8 cellular contexts compared by ENCODE assay signal in the genomic region with DNA sequence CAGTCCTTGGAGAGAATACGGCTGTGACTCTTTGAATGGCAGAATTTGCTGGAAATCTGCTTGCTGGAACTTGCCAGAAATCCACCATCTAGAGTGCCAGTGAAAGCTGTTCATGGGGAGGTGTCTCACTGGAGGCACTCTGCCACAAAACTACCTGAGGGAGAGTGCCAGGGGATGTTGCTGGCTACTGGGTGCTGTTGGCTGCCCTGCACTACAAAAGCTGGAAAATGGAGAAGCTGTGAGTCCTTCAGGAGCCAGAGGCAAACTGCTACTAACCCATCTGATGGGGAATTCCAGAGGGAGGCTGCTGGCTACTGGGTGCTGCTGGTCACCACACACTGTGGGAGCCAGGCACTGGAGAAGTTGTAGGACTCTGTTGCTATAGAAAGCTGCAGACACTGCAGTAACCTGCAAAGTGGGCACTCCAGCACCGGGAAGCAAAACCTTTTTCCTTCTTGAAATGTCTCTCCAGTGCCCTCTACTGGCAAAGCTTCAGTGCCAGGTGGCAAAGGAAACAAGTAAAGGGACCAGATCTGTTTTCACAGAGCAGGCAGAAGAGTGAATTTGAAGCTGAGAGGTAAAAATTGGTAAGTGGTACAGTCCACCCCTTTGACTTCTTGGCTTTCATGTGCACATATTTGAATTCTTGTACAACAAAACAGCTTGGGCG. TPM values are rescaled to one million over a fixed set of nuclear protein-coding genes. Genes with fewer than 3 reads are reported as not detected.
DNase-seq lines count a peak whose midpoint lies in the region; ATAC-seq and TF ChIP-seq lines count a peak whose summit lies in the region.

No MANE protein-coding gene starts in this region.

- H3K4me1 ChIP-seq in PC-9 (replicated peaks; ENCODE audit: insufficient read depth): no peaks in the 10 kb centered on the region

- POLR2A ChIA-PET in PC-9 (lab: Charles Lee; ENCODE audit: unreplicated experiment): interaction anchor here (0.7 to 0.9 kb wide), 2 partner anchors 161 to 612 kb away, joined by 3 read pairs; no protein-coding TSS in a partner anchor

- ATAC-seq in activated T-cell treated with anti-CD3 and anti-CD28 coated beads, Interleukin-2, amount 50 U/mL, for 72 hours (replicated peaks in 1 of 2): peak in 1 of 2 donors; percentile 51
- ATAC-seq in GM21717 (IDR thresholded peaks at IDR 0.05; ENCODE audit: unreplicated experiment): no peak

- no peaks in the 10 kb centered on the region for H4K20me1 ChIP-seq in PC-9 (ENCODE audit: insufficient read depth)

- H3K27me3 Mint-ChIP-seq in activated T-cell treated with anti-CD3 and anti-CD28 coated beads, Interleukin-2, amount 50 U/mL, for 72 hours (ENCODE audit: low read depth): peaks cover 52% of the 10 kb centered on the region

- H3K27me3 ChIP-seq in PC-9 (ENCODE audit: insufficient read depth, low read depth): no peaks in the 10 kb centered on the region

- DNase-seq in D341Med (ENCODE audit: low spot score) (peak; percentile 62), PC-9 (peak in 1 of 2 experiments; percentile 47), fibroblast of villous mesenchyme (ENCODE audit: low read depth) (peak; percentile 68), posterior cingulate gyrus (peak in 6 of 10 donors; percentile 20 to 37 (median 29)), mesenteric fat pad (ENCODE audit: low spot score) (no peak)
- DNase-seq in activated T-cell treated with anti-CD3 and anti-CD28 coated beads, Interleukin-2, amount 50 U/mL, for 72 hours: peak; percentile 42 to 52

- TF ChIP-seq CTCF in PC-9 (conservative IDR thresholded peaks at IDR 0.05) (peak; percentile 58), fibroblast of villous mesenchyme (IDR thresholded peaks at IDR 0.05; ENCODE audit: insufficient read depth, low read depth, low read length) (peak; percentile 72)

- no peaks in the 10 kb centered on the region for H3K9me2 ChIP-seq in PC-9 (ENCODE audit: insufficient read depth)

- no peak overlapping the region for H2AFZ ChIP-seq in PC-9

- TF ChIP-seq EP300 in Ishikawa (IDR thresholded peaks at IDR 0.05; ENCODE audit: borderline replicate concordance): no peak

- no peak overlapping the region for H3K4me3 ChIP-seq in PC-9
- H3K4me3 ChIP-seq in fibroblast of villous mesenchyme (ENCODE audit: low read depth, low read length): no peak overlapping the region

- CTCF ChIA-PET in PC-9 (lab: Charles Lee): interaction anchor here (0.6 to 1.7 kb wide), 7 partner anchors 114 to 1571 kb away, joined by 3 to 6 read pairs (median 3); no protein-coding TSS in a partner anchor

- H3F3A ChIP-seq in PC-9 (ENCODE audit: insufficient read depth, low read depth): no peaks in the 10 kb centered on the region

- intact Hi-C loops in PC-9 (cut with micrococcal nuclease; ENCODE audit: unreplicated experiment): loop anchor here (1.0 kb wide), 1 partner anchor 165 kb away; no protein-coding TSS in a partner anchor
- intact Hi-C loops in posterior cingulate gyrus (cut with DNase I): no loop called here

- no peak overlapping the region for H3K4me2 ChIP-seq in PC-9

- peak; percentile 58; the same call in 1 of the 2 replicates for TF ChIP-seq RAD21 in Ishikawa (IDR thresholded peaks at IDR 0.05; ENCODE audit: low read depth)

- H3K9me3 Mint-ChIP-seq in activated T-cell treated with anti-CD3 and anti-CD28 coated beads, Interleukin-2, amount 50 U/mL, for 72 hours: no peaks in the 10 kb centered on the region

- no peak overlapping the region for H3K27ac ChIP-seq in PC-9

- H3K4me1 Mint-ChIP-seq in activated T-cell treated with anti-CD3 and anti-CD28 coated beads, Interleukin-2, amount 50 U/mL, for 72 hours (ENCODE audit: low read depth): no peaks in the 10 kb centered on the region

- no TSS peak for BruUV-seq in PC-9 (replicated peaks; lab: Mats Ljungman, UMichigan)

- H3K9me3 ChIP-seq in PC-9 (ENCODE audit: insufficient read depth, low read depth): no peaks in the 10 kb centered on the region

- H3K4me3 Mint-ChIP-seq in activated T-cell treated with anti-CD3 and anti-CD28 coated beads, Interleukin-2, amount 50 U/mL, for 72 hours: no peak overlapping the region

- H3K27ac Mint-ChIP-seq in activated T-cell treated with anti-CD3 and anti-CD28 coated beads, Interleukin-2, amount 50 U/mL, for 72 hours: no peak overlapping the region

- no peaks in the 10 kb centered on the region for H3K79me2 ChIP-seq in PC-9 (ENCODE audit: low read depth)

- no peaks in the 10 kb centered on the region for H3K36me3 Mint-ChIP-seq in activated T-cell treated with anti-CD3 and anti-CD28 coated beads, Interleukin-2, amount 50 U/mL, for 72 hours (ENCODE audit: insufficient read depth in 2 of 2)

- H3K36me3 ChIP-seq in PC-9 (ENCODE audit: low read depth): no peaks in the 10 kb centered on the region

TF ChIP-seq in Ishikawa, 13 proteins besides CTCF, POLR2A, EP300 and RAD21:
- no peak for TF ChIP-seq MAX (IDR thresholded peaks at IDR 0.05)
- no peak for TF ChIP-seq REST (IDR thresholded peaks at IDR 0.05; ENCODE audit: low read depth)
- no peak for TF ChIP-seq TEAD4 (IDR thresholded peaks at IDR 0.05)
- TF ChIP-seq TCF12 (IDR thresholded peaks at IDR 0.05; ENCODE audit: low read depth): no peak
- TF ChIP-seq CEBPB (IDR thresholded peaks at IDR 0.05): no peak
- no peak for TF ChIP-seq ZBTB7A (IDR thresholded peaks at IDR 0.05; ENCODE audit: low read depth)
- no peak for TF ChIP-seq CREB1 (IDR thresholded peaks at IDR 0.05; ENCODE audit: low read depth)
- TF ChIP-seq EGR1 (IDR thresholded peaks at IDR 0.05): no peak
- no peak for TF ChIP-seq TAF1 (IDR thresholded peaks at IDR 0.05; ENCODE audit: low read depth)

RNA-seq across cellular contexts. Expression of gene HSD17B10, which starts 47.8 kb away (rescaled TPM):
- total RNA-seq in PC-9 (2021) (204 and 234 TPM in 2 replicates), fibroblast of villous mesenchyme (62.6 and 77.3 TPM in 2 replicates), mesenteric fat pad (77.7 TPM)
- 10 to 100 TPM; 68.1 to 90.3 TPM for total RNA-seq in activated T-cell treated with anti-CD3 and anti-CD28 coated beads, Interleukin-2, amount 50 U/mL, for 72 hours

RNA-seq across cellular contexts. Expression of gene RIBC1, which starts 59.3 kb away (rescaled TPM):
- 2.2 and 4.5 TPM in 2 replicates for total RNA-seq in PC-9 (2021)
- 1 to 10 TPM in 1 of 2 donors, under 1 TPM in 1; 0.46 to 1.8 TPM for total RNA-seq in activated T-cell treated with anti-CD3 and anti-CD28 coated beads, Interleukin-2, amount 50 U/mL, for 72 hours
- total RNA-seq in fibroblast of villous mesenchyme: 0.32 and 0.43 TPM in 2 replicates
- total RNA-seq in mesenteric fat pad: 0.22 TPM

RNA-seq across cellular contexts. Expression of gene SMC1A, which starts 59.5 kb away (rescaled TPM):
- total RNA-seq in PC-9 (2021) (114 and 162 TPM in 2 replicates), fibroblast of villous mesenchyme (23.3 and 26.7 TPM in 2 replicates), mesenteric fat pad (50.6 TPM)
- total RNA-seq in activated T-cell treated with anti-CD3 and anti-CD28 coated beads, Interleukin-2, amount 50 U/mL, for 72 hours: 100 to 1,000 TPM; 104 to 188 TPM
